1 cellular context compared by ENCODE assay signal in the genomic region with DNA sequence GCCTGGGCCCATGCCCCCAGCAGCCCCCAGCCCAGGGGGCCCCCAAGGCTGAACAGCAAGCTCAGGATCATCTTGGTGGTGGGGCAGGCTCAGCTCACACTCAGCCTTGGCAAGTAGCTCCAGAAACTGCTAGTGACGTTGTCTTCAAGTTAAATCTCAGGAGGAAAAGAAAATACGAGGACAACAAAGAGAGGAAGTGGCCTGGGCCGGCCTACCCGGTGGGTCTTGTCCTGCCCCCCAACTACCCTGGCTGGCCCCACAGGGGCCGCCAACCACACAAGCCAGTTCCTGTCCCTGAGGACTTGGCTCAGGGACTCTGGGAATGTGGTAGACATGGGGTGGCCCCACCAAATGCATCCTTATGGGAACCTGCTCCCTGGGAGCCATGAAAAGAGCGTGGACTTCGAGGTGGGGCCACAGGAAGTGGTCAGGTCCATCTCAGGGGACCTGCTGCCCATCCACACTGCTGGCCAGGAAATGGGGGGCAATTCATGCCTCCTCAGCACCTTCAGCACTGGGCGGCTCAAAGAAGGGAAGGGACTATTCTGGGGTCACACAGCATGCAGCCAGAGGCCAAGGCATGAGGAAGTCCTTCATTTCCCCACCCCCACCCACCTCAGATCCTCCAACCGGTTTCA.
TF ChIP-seq lines count a peak whose summit lies in the region.

A gene with protein sequence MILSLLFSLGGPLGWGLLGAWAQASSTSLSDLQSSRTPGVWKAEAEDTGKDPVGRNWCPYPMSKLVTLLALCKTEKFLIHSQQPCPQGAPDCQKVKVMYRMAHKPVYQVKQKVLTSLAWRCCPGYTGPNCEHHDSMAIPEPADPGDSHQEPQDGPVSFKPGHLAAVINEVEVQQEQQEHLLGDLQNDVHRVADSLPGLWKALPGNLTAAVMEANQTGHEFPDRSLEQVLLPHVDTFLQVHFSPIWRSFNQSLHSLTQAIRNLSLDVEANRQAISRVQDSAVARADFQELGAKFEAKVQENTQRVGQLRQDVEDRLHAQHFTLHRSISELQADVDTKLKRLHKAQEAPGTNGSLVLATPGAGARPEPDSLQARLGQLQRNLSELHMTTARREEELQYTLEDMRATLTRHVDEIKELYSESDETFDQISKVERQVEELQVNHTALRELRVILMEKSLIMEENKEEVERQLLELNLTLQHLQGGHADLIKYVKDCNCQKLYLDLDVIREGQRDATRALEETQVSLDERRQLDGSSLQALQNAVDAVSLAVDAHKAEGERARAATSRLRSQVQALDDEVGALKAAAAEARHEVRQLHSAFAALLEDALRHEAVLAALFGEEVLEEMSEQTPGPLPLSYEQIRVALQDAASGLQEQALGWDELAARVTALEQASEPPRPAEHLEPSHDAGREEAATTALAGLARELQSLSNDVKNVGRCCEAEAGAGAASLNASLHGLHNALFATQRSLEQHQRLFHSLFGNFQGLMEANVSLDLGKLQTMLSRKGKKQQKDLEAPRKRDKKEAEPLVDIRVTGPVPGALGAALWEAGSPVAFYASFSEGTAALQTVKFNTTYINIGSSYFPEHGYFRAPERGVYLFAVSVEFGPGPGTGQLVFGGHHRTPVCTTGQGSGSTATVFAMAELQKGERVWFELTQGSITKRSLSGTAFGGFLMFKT (minus strand): TSS at position 145 of the 638 bp plus-strand sequence. CDS start 74 bp downstream, at position 71.

TF ChIP-seq in GM23338, 12 proteins besides CTCF, POLR2A, EP300 and RAD21 (continued from another document):
- TF ChIP-seq, protein P1, sequence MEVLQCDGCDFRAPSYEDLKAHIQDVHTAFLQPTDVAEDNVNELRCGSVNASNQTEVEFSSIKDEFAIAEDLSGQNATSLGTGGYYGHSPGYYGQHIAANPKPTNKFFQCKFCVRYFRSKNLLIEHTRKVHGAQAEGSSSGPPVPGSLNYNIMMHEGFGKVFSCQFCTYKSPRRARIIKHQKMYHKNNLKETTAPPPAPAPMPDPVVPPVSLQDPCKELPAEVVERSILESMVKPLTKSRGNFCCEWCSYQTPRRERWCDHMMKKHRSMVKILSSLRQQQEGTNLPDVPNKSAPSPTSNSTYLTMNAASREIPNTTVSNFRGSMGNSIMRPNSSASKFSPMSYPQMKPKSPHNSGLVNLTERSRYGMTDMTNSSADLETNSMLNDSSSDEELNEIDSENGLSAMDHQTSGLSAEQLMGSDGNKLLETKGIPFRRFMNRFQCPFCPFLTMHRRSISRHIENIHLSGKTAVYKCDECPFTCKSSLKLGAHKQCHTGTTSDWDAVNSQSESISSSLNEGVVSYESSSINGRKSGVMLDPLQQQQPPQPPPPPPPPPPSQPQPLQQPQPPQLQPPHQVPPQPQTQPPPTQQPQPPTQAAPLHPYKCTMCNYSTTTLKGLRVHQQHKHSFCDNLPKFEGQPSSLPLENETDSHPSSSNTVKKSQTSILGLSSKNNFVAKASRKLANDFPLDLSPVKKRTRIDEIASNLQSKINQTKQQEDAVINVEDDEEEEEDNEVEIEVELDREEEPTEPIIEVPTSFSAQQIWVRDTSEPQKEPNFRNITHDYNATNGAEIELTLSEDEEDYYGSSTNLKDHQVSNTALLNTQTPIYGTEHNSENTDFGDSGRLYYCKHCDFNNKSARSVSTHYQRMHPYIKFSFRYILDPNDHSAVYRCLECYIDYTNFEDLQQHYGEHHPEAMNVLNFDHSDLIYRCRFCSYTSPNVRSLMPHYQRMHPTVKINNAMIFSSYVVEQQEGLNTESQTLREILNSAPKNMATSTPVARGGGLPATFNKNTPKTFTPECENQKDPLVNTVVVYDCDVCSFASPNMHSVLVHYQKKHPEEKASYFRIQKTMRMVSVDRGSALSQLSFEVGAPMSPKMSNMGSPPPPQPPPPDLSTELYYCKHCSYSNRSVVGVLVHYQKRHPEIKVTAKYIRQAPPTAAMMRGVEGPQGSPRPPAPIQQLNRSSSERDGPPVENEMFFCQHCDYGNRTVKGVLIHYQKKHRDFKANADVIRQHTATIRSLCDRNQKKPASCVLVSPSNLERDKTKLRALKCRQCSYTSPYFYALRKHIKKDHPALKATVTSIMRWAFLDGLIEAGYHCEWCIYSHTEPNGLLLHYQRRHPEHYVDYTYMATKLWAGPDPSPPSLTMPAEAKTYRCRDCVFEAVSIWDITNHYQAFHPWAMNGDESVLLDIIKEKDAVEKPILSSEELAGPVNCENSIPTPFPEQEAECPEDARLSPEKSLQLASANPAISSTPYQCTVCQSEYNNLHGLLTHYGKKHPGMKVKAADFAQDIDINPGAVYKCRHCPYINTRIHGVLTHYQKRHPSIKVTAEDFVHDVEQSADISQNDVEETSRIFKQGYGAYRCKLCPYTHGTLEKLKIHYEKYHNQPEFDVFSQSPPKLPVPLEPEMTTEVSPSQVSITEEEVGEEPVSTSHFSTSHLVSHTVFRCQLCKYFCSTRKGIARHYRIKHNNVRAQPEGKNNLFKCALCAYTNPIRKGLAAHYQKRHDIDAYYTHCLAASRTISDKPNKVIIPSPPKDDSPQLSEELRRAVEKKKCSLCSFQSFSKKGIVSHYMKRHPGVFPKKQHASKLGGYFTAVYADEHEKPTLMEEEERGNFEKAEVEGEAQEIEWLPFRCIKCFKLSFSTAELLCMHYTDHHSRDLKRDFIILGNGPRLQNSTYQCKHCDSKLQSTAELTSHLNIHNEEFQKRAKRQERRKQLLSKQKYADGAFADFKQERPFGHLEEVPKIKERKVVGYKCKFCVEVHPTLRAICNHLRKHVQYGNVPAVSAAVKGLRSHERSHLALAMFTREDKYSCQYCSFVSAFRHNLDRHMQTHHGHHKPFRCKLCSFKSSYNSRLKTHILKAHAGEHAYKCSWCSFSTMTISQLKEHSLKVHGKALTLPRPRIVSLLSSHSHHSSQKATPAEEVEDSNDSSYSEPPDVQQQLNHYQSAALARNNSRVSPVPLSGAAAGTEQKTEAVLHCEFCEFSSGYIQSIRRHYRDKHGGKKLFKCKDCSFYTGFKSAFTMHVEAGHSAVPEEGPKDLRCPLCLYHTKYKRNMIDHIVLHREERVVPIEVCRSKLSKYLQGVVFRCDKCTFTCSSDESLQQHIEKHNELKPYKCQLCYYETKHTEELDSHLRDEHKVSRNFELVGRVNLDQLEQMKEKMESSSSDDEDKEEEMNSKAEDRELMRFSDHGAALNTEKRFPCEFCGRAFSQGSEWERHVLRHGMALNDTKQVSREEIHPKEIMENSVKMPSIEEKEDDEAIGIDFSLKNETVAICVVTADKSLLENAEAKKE (CRISPR knock-in tag; IDR thresholded peaks at IDR 0.05): no peak
- no peak for TF ChIP-seq STAT1 (IDR thresholded peaks at IDR 0.05; ENCODE audit: unreplicated experiment)
- TF ChIP-seq CREB1 (CRISPR knock-in tag; IDR thresholded peaks at IDR 0.05; ENCODE audit: low read depth): no peak
